14 cellular contexts compared by ENCODE assay signal in genomic region chr1:97489834-97490233, GRCh38.
DNase-seq lines count a peak whose midpoint lies in the region; TF ChIP-seq lines count a peak whose summit lies in the region.
"Had no signal": no experiment of that assay in that cellular context is flagged by ENCODE, and none has a peak within 500 bp of the region (broad histone marks: within the 10 kb centered on the region; RNA-seq: fewer than 3 reads in every experiment).

No MANE protein-coding gene starts in this region.

- H3K4me3 ChIP-seq in HFF-Myc (replicated peaks; ENCODE audit: low read depth, low read length) (no peak overlapping the region), fibroblast of pulmonary artery (replicated peaks; ENCODE audit: low read depth, low read length) (no peak overlapping the region)
- H3K4me3 ChIP-seq: PC-9, sigmoid colon, vagina had no signal

- TF ChIP-seq CTCF in HFF-Myc (IDR thresholded peaks at IDR 0.05; ENCODE audit: low read depth, low read length, missing control alignments) = no peak
- TF ChIP-seq CTCF in fibroblast of pulmonary artery (IDR thresholded peaks at IDR 0.05; ENCODE audit: low read length, missing control alignments) = no peak

- DNase-seq in DMS53 (lab: John Stamatoyannopoulos, UW) = peak; percentile 63
- DNase-seq in HFF-Myc (ENCODE audit: extremely low read depth, low read depth) = peak; percentile 4
- peak; percentile 25 for DNase-seq in NOMO-1 treated with dmso at 0.1 percent for 144 hours (lab: John Stamatoyannopoulos, UW; ENCODE audit: unreplicated experiment)
- DNase-seq in fibroblast of pulmonary artery (ENCODE audit: low read depth) = peak; percentile 84
- no peak for DNase-seq in activated CD4-positive, alpha-beta T cell treated with anti-CD3 and anti-CD28 coated beads, Interleukin-2, amount 50 U/mL, for 48 hours
- no peak for DNase-seq in putamen (ENCODE audit: low spot score)
- no peak for DNase-seq in activated effector memory CD4-positive, alpha-beta T cell treated with anti-CD3 and anti-CD28 coated beads, Interleukin-2, amount 50 U/mL, for 16 hours
- DNase-seq in NCI-H187 treated with DMSO at 0.1 percent for 48 hours (lab: John Stamatoyannopoulos, UW) = no peak
- DNase-seq: activated T-cell treated with anti-CD3 and anti-CD28 coated beads, Interleukin-2, amount 50 U/mL, for 48 hours; CD4-positive, alpha-beta T cell; GOT3; sigmoid colon had no signal

Comparison
In these comparisons a context has a peak if more than half of its experiments do, and no peak if none do; other contexts are left out.
1. DNase-seq: peak in DMS53 (single experiment), HFF-Myc (single experiment), NOMO-1 treated with dmso at 0.1 percent for 144 hours (single experiment) and fibroblast of pulmonary artery (single experiment); none in activated CD4-positive, alpha-beta T cell treated with anti-CD3 and anti-CD28 coated beads, Interleukin-2, amount 50 U/mL, for 48 hours (0 of 2), putamen (single experiment), activated effector memory CD4-positive, alpha-beta T cell treated with anti-CD3 and anti-CD28 coated beads, Interleukin-2, amount 50 U/mL, for 16 hours (single experiment) and NCI-H187 treated with DMSO at 0.1 percent for 48 hours (single experiment).